ENCODE assay signal across 1 cellular context in the genomic region with DNA sequence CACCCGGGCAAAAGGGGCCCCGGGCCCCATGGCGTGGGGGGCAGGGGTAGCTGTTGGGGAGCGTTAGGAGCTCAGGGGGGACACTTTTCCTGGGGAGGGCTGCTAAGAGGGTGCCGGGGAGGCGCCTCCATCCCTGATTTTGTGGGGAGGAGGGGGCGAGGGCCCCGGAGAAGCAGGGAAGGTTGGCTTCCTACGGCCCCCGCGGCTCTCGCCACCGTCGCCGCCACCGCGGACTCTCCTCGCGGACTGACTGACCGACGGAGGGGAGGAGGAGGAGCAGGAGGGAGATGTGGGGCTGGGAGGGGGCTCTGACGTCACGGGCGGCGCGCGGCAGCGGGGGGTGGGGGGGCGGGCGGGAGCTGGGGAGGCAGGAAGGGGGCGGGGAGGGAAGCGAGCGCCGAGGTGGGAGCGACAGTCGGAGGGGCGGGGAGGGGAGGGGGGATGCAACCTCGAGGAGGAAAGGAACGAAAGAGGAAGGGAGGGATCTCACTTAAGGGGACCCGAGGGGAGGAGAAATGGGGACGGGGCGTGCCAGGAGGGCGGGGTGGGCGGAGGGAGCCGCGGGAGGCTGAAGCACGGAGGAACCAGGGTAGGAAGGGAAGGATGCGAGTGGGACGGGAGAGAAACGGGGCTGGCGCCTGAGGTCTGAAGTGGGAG.
TF ChIP-seq lines count a peak whose summit lies in the region.

No MANE protein-coding gene starts in this region.

TF ChIP-seq in K562, 482 proteins besides CTCF, POLR2A, EP300 and RAD21 (continues in another document):
- peak; percentile 83 for TF ChIP-seq POLR2AphosphoS5 (IDR thresholded peaks at IDR 0.05; ENCODE audit: control insufficient read depth, insufficient read depth, low read depth, low read length)
- TF ChIP-seq, protein P1, sequence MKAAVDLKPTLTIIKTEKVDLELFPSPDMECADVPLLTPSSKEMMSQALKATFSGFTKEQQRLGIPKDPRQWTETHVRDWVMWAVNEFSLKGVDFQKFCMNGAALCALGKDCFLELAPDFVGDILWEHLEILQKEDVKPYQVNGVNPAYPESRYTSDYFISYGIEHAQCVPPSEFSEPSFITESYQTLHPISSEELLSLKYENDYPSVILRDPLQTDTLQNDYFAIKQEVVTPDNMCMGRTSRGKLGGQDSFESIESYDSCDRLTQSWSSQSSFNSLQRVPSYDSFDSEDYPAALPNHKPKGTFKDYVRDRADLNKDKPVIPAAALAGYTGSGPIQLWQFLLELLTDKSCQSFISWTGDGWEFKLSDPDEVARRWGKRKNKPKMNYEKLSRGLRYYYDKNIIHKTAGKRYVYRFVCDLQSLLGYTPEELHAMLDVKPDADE (conservative IDR thresholded peaks at IDR 0.05; ENCODE audit: control insufficient read depth, low read depth, low read length) = no peak; the same call in 1 of the 2 replicates
- peak; percentile 9; the same call in 1 of the 2 replicates for TF ChIP-seq BCOR (IDR thresholded peaks at IDR 0.05)
- TF ChIP-seq, protein P2, sequence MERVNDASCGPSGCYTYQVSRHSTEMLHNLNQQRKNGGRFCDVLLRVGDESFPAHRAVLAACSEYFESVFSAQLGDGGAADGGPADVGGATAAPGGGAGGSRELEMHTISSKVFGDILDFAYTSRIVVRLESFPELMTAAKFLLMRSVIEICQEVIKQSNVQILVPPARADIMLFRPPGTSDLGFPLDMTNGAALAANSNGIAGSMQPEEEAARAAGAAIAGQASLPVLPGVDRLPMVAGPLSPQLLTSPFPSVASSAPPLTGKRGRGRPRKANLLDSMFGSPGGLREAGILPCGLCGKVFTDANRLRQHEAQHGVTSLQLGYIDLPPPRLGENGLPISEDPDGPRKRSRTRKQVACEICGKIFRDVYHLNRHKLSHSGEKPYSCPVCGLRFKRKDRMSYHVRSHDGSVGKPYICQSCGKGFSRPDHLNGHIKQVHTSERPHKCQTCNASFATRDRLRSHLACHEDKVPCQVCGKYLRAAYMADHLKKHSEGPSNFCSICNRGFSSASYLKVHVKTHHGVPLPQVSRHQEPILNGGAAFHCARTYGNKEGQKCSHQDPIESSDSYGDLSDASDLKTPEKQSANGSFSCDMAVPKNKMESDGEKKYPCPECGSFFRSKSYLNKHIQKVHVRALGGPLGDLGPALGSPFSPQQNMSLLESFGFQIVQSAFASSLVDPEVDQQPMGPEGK (CRISPR knock-in tag; IDR thresholded peaks at IDR 0.05; ENCODE audit: borderline replicate concordance) = no peak
- no peak for TF ChIP-seq TBL1XR1 (IDR thresholded peaks at IDR 0.05; ENCODE audit: low read length in 2 of 2)
- 0 out of 2 replicates have a peak, but pooled peaks have one; percentile 40 for TF ChIP-seq GATAD2A (IDR thresholded peaks at IDR 0.05)
- TF ChIP-seq PRMT5 (CRISPR knock-in tag; IDR thresholded peaks at IDR 0.05) = no peak
- no peak for TF ChIP-seq ZNF354B (CRISPR knock-in tag; IDR thresholded peaks at IDR 0.05)
- TF ChIP-seq, protein P3, sequence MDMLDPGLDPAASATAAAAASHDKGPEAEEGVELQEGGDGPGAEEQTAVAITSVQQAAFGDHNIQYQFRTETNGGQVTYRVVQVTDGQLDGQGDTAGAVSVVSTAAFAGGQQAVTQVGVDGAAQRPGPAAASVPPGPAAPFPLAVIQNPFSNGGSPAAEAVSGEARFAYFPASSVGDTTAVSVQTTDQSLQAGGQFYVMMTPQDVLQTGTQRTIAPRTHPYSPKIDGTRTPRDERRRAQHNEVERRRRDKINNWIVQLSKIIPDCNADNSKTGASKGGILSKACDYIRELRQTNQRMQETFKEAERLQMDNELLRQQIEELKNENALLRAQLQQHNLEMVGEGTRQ (CRISPR knock-in tag; IDR thresholded peaks at IDR 0.05) = no peak
- no peak for TF ChIP-seq CBX5 (IDR thresholded peaks at IDR 0.05; ENCODE audit: borderline replicate concordance, low read depth)
- TF ChIP-seq RBM14 (IDR thresholded peaks at IDR 0.05; ENCODE audit: borderline replicate concordance, insufficient read depth, low read depth, low read length) = 0 out of 2 replicates have a peak, but pooled peaks have one; percentile 23
- TF ChIP-seq ZNF253 (CRISPR knock-in tag; conservative IDR thresholded peaks at IDR 0.05) = no peak
- no peak for TF ChIP-seq GTF2A2 (tag; IDR thresholded peaks at IDR 0.05)
- TF ChIP-seq ZNF133 (CRISPR knock-in tag; IDR thresholded peaks at IDR 0.05) = no peak
- TF ChIP-seq, protein P4, sequence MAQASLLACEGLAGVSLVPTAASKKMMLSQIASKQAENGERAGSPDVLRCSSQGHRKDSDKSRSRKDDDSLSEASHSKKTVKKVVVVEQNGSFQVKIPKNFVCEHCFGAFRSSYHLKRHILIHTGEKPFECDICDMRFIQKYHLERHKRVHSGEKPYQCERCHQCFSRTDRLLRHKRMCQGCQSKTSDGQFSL (CRISPR knock-in tag; IDR thresholded peaks at IDR 0.05) = no peak
- TF ChIP-seq, protein P4 (tag; IDR thresholded peaks at IDR 0.05) = peak in 1 of 2 experiments; percentile 77; a peak in 1 of 4 replicates
- TF ChIP-seq, protein P5, sequence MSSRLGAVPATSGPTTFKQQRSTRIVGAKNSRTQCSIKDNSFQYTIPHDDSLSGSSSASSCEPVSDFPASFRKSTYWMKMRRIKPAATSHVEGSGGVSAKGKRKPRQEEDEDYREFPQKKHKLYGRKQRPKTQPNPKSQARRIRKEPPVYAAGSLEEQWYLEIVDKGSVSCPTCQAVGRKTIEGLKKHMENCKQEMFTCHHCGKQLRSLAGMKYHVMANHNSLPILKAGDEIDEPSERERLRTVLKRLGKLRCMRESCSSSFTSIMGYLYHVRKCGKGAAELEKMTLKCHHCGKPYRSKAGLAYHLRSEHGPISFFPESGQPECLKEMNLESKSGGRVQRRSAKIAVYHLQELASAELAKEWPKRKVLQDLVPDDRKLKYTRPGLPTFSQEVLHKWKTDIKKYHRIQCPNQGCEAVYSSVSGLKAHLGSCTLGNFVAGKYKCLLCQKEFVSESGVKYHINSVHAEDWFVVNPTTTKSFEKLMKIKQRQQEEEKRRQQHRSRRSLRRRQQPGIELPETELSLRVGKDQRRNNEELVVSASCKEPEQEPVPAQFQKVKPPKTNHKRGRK (tag; IDR thresholded peaks at IDR 0.05) = no peak
- TF ChIP-seq POLR2G (IDR thresholded peaks at IDR 0.05; ENCODE audit: low read depth, low read length) = peak; percentile 95
- no peak for TF ChIP-seq ZSCAN29 (IDR thresholded peaks at IDR 0.05)
- TF ChIP-seq NR2F6 (CRISPR knock-in tag; IDR thresholded peaks at IDR 0.05) = no peak
- peak; percentile 79; the same call in 1 of the 2 replicates for TF ChIP-seq POLR2AphosphoS2 (IDR thresholded peaks at IDR 0.05; ENCODE audit: low read length)
- TF ChIP-seq, protein P6, sequence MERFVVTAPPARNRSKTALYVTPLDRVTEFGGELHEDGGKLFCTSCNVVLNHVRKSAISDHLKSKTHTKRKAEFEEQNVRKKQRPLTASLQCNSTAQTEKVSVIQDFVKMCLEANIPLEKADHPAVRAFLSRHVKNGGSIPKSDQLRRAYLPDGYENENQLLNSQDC (CRISPR knock-in tag; IDR thresholded peaks at IDR 0.05) = no peak
- peak; percentile 34 for TF ChIP-seq PHF20 (IDR thresholded peaks at IDR 0.05; ENCODE audit: partially characterized antibody)
- no peak for TF ChIP-seq PRPF4 (IDR thresholded peaks at IDR 0.05; ENCODE audit: insufficient read depth, low read depth, low read length, poor library complexity, severe bottlenecking)
- TF ChIP-seq NCOR1 (IDR thresholded peaks at IDR 0.05) = no peak
- peak; percentile 40 for TF ChIP-seq MYC (IDR thresholded peaks at IDR 0.05; ENCODE audit: low read depth, low read length)
- 0 out of 2 replicates have a peak, but pooled peaks have one; percentile 17 for TF ChIP-seq MYC (CRISPR knock-in tag; IDR thresholded peaks at IDR 0.05; ENCODE audit: borderline replicate concordance, low read depth)
- TF ChIP-seq, protein P7, sequence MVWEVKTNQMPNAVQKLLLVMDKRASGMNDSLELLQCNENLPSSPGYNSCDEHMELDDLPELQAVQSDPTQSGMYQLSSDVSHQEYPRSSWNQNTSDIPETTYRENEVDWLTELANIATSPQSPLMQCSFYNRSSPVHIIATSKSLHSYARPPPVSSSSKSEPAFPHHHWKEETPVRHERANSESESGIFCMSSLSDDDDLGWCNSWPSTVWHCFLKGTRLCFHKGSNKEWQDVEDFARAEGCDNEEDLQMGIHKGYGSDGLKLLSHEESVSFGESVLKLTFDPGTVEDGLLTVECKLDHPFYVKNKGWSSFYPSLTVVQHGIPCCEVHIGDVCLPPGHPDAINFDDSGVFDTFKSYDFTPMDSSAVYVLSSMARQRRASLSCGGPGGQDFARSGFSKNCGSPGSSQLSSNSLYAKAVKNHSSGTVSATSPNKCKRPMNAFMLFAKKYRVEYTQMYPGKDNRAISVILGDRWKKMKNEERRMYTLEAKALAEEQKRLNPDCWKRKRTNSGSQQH (CRISPR knock-in tag; IDR thresholded peaks at IDR 0.05) = no peak
- TF ChIP-seq ZNF766 (CRISPR knock-in tag; conservative IDR thresholded peaks at IDR 0.05) = no peak
- no peak for TF ChIP-seq SRSF7 (optimal IDR thresholded peaks at IDR 0.05; ENCODE audit: low read depth, low read length)
- no peak for TF ChIP-seq SMAD4 (CRISPR knock-in tag; conservative IDR thresholded peaks at IDR 0.05)
- no peak for TF ChIP-seq XRCC5 (IDR thresholded peaks at IDR 0.05; ENCODE audit: low read depth, low read length)
- TF ChIP-seq ZNF431 (CRISPR knock-in tag; IDR thresholded peaks at IDR 0.05) = no peak
- TF ChIP-seq MBD2 (IDR thresholded peaks at IDR 0.05; ENCODE audit: borderline replicate concordance, low read depth) = peak; percentile 39; the same call in 1 of the 2 replicates
- TF ChIP-seq ZNF274 (IDR thresholded peaks at IDR 0.05; ENCODE audit: borderline replicate concordance, low read depth, low read length) = no peak
- TF ChIP-seq, protein P8, sequence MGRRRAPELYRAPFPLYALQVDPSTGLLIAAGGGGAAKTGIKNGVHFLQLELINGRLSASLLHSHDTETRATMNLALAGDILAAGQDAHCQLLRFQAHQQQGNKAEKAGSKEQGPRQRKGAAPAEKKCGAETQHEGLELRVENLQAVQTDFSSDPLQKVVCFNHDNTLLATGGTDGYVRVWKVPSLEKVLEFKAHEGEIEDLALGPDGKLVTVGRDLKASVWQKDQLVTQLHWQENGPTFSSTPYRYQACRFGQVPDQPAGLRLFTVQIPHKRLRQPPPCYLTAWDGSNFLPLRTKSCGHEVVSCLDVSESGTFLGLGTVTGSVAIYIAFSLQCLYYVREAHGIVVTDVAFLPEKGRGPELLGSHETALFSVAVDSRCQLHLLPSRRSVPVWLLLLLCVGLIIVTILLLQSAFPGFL (CRISPR knock-in tag; IDR thresholded peaks at IDR 0.05) = no peak
- no peak for TF ChIP-seq FOXP1 (CRISPR knock-in tag; IDR thresholded peaks at IDR 0.05)
- TF ChIP-seq SMC3 (conservative IDR thresholded peaks at IDR 0.05; ENCODE audit: insufficient read depth, low read depth, low read length) = no peak
- TF ChIP-seq SREBF2 (CRISPR knock-in tag; IDR thresholded peaks at IDR 0.05) = no peak
- TF ChIP-seq BRD9 (IDR thresholded peaks at IDR 0.05; ENCODE audit: low read depth, partially characterized antibody) = no peak
- TF ChIP-seq SIN3A (IDR thresholded peaks at IDR 0.05; ENCODE audit: borderline replicate concordance in 2 of 2, control insufficient read depth in 1 of 2, low read depth in 2 of 2, low read length in 2 of 2) = peak in 1 of 2 experiments; percentile 22; a peak in 1 of 4 replicates
- no peak for TF ChIP-seq KLF16 (IDR thresholded peaks at IDR 0.05)
- TF ChIP-seq BHLHE40 (IDR thresholded peaks at IDR 0.05; ENCODE audit: low read length) = no peak
- TF ChIP-seq, protein P9, sequence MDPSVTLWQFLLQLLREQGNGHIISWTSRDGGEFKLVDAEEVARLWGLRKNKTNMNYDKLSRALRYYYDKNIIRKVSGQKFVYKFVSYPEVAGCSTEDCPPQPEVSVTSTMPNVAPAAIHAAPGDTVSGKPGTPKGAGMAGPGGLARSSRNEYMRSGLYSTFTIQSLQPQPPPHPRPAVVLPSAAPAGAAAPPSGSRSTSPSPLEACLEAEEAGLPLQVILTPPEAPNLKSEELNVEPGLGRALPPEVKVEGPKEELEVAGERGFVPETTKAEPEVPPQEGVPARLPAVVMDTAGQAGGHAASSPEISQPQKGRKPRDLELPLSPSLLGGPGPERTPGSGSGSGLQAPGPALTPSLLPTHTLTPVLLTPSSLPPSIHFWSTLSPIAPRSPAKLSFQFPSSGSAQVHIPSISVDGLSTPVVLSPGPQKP (CRISPR knock-in tag; IDR thresholded peaks at IDR 0.05) = no peak
- TF ChIP-seq EGR1 (conservative IDR thresholded peaks at IDR 0.05) = peak; percentile 70
- TF ChIP-seq NFYB (IDR thresholded peaks at IDR 0.05; ENCODE audit: extremely low read depth, insufficient read length) = no peak
- no peak for TF ChIP-seq ZNF436 (CRISPR knock-in tag; IDR thresholded peaks at IDR 0.05)
- TF ChIP-seq CREM (IDR thresholded peaks at IDR 0.05; ENCODE audit: low read depth) = peak; percentile 91
- no peak for TF ChIP-seq RBM34 (IDR thresholded peaks at IDR 0.05; ENCODE audit: borderline replicate concordance, insufficient read depth, low read length)
- TF ChIP-seq, protein P10, sequence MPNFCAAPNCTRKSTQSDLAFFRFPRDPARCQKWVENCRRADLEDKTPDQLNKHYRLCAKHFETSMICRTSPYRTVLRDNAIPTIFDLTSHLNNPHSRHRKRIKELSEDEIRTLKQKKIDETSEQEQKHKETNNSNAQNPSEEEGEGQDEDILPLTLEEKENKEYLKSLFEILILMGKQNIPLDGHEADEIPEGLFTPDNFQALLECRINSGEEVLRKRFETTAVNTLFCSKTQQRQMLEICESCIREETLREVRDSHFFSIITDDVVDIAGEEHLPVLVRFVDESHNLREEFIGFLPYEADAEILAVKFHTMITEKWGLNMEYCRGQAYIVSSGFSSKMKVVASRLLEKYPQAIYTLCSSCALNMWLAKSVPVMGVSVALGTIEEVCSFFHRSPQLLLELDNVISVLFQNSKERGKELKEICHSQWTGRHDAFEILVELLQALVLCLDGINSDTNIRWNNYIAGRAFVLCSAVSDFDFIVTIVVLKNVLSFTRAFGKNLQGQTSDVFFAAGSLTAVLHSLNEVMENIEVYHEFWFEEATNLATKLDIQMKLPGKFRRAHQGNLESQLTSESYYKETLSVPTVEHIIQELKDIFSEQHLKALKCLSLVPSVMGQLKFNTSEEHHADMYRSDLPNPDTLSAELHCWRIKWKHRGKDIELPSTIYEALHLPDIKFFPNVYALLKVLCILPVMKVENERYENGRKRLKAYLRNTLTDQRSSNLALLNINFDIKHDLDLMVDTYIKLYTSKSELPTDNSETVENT (CRISPR knock-in tag; IDR thresholded peaks at IDR 0.05) = no peak
- TF ChIP-seq, protein P11, sequence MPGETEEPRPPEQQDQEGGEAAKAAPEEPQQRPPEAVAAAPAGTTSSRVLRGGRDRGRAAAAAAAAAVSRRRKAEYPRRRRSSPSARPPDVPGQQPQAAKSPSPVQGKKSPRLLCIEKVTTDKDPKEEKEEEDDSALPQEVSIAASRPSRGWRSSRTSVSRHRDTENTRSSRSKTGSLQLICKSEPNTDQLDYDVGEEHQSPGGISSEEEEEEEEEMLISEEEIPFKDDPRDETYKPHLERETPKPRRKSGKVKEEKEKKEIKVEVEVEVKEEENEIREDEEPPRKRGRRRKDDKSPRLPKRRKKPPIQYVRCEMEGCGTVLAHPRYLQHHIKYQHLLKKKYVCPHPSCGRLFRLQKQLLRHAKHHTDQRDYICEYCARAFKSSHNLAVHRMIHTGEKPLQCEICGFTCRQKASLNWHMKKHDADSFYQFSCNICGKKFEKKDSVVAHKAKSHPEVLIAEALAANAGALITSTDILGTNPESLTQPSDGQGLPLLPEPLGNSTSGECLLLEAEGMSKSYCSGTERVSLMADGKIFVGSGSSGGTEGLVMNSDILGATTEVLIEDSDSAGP (CRISPR knock-in tag; IDR thresholded peaks at IDR 0.05) = no peak
- peak; percentile 30; the same call in 1 of the 2 replicates for TF ChIP-seq CXXC5 (CRISPR knock-in tag; IDR thresholded peaks at IDR 0.05)
- peak; percentile 33 for TF ChIP-seq TAF9B (IDR thresholded peaks at IDR 0.05; ENCODE audit: partially characterized antibody)
